ENCODE assay signal across 1 cellular context in the genomic region with DNA sequence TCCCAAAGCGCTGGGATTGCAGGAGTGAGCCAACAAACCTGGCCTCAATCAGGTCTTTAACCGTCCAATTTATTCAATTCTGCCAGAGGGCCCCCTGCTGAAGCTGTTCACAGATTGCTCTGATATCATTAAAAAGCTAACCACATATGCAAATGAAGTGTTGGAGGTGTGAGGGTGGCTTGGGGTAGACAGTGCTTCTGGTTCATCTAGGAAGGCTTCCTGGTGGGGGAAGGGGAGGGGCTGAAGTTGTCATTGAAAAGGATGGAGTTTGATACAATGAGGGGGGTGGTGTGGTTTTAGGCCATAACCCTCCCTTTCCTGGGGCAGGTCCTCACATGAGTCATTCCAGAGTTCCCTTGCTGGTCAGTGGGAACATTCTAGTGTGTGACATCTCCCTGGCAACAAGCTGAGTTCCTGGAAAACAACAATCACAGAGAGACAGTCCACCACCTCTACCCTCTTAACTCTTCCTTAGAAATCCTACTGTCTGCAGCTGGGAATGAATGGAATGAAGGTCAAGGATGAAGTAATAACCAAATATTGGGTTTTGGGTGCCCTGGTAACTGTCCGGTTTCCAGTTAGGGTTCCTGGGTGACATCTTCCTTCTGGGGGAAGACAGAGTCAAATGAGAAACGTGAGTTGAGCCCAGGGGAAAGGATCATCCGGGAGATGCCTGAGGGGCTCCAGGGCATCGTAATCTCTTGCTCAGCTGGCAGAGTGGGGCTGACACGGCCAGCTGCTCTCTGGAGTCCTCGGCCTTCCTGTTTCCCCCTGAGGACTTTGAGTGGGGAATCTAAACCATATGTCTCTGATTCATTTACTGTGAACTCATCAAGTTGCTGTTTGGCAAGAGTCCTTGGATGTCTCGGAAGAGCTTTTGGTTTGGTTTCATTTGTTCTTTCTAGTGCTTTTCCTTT.
A peak's percentile ranks its signal among the peaks of the same experiment; 100 is the strongest.
TF ChIP-seq lines count a peak whose summit lies in the region.

No MANE protein-coding gene starts in this region.

TF ChIP-seq in HEK293, 187 proteins besides CTCF, POLR2A, EP300 and RAD21 (continued from another document and continues in another):
- peak; percentile 25; the same call in 1 of the 2 replicates for TF ChIP-seq GLIS1 (tag by site-specific recombination; IDR thresholded peaks at IDR 0.05)
- TF ChIP-seq, protein P1, sequence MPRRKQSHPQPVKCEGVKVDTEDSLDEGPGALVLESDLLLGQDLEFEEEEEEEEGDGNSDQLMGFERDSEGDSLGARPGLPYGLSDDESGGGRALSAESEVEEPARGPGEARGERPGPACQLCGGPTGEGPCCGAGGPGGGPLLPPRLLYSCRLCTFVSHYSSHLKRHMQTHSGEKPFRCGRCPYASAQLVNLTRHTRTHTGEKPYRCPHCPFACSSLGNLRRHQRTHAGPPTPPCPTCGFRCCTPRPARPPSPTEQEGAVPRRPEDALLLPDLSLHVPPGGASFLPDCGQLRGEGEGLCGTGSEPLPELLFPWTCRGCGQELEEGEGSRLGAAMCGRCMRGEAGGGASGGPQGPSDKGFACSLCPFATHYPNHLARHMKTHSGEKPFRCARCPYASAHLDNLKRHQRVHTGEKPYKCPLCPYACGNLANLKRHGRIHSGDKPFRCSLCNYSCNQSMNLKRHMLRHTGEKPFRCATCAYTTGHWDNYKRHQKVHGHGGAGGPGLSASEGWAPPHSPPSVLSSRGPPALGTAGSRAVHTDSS (tag by site-specific recombination; IDR thresholded peaks at IDR 0.05), result no peak
- TF ChIP-seq, protein P2, sequence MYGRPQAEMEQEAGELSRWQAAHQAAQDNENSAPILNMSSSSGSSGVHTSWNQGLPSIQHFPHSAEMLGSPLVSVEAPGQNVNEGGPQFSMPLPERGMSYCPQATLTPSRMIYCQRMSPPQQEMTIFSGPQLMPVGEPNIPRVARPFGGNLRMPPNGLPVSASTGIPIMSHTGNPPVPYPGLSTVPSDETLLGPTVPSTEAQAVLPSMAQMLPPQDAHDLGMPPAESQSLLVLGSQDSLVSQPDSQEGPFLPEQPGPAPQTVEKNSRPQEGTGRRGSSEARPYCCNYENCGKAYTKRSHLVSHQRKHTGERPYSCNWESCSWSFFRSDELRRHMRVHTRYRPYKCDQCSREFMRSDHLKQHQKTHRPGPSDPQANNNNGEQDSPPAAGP (tag by site-specific recombination; IDR thresholded peaks at IDR 0.05), result peak; percentile 72; the same call in 1 of the 2 replicates
- no peak for TF ChIP-seq SCRT1 (tag by site-specific recombination; IDR thresholded peaks at IDR 0.05; ENCODE audit: borderline replicate concordance)
- TF ChIP-seq ZBTB1 (tag by site-specific recombination; IDR thresholded peaks at IDR 0.05), result no peak
- TF ChIP-seq, protein P3, sequence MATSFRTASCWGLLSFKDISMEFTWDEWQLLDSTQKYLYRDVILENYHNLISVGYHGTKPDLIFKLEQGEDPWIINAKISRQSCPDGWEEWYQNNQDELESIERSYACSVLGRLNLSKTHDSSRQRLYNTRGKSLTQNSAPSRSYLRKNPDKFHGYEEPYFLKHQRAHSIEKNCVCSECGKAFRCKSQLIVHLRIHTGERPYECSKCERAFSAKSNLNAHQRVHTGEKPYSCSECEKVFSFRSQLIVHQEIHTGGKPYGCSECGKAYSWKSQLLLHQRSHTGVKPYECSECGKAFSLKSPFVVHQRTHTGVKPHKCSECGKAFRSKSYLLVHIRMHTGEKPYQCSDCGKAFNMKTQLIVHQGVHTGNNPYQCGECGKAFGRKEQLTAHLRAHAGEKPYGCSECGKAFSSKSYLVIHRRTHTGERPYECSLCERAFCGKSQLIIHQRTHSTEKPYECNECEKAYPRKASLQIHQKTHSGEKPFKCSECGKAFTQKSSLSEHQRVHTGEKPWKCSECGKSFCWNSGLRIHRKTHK (tag by site-specific recombination; IDR thresholded peaks at IDR 0.05), result no peak
- TF ChIP-seq, protein P4, sequence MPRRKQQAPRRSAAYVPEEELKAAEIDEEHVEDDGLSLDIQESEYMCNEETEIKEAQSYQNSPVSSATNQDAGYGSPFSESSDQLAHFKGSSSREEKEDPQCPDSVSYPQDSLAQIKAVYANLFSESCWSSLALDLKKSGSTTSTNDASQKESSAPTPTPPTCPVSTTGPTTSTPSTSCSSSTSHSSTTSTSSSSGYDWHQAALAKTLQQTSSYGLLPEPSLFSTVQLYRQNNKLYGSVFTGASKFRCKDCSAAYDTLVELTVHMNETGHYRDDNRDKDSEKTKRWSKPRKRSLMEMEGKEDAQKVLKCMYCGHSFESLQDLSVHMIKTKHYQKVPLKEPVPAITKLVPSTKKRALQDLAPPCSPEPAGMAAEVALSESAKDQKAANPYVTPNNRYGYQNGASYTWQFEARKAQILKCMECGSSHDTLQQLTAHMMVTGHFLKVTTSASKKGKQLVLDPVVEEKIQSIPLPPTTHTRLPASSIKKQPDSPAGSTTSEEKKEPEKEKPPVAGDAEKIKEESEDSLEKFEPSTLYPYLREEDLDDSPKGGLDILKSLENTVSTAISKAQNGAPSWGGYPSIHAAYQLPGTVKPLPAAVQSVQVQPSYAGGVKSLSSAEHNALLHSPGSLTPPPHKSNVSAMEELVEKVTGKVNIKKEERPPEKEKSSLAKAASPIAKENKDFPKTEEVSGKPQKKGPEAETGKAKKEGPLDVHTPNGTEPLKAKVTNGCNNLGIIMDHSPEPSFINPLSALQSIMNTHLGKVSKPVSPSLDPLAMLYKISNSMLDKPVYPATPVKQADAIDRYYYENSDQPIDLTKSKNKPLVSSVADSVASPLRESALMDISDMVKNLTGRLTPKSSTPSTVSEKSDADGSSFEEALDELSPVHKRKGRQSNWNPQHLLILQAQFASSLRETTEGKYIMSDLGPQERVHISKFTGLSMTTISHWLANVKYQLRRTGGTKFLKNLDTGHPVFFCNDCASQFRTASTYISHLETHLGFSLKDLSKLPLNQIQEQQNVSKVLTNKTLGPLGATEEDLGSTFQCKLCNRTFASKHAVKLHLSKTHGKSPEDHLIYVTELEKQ (tag by site-specific recombination; IDR thresholded peaks at IDR 0.05; ENCODE audit: borderline replicate concordance), result no peak
- TF ChIP-seq, protein P5, sequence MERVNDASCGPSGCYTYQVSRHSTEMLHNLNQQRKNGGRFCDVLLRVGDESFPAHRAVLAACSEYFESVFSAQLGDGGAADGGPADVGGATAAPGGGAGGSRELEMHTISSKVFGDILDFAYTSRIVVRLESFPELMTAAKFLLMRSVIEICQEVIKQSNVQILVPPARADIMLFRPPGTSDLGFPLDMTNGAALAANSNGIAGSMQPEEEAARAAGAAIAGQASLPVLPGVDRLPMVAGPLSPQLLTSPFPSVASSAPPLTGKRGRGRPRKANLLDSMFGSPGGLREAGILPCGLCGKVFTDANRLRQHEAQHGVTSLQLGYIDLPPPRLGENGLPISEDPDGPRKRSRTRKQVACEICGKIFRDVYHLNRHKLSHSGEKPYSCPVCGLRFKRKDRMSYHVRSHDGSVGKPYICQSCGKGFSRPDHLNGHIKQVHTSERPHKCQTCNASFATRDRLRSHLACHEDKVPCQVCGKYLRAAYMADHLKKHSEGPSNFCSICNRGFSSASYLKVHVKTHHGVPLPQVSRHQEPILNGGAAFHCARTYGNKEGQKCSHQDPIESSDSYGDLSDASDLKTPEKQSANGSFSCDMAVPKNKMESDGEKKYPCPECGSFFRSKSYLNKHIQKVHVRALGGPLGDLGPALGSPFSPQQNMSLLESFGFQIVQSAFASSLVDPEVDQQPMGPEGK (tag by site-specific recombination; IDR thresholded peaks at IDR 0.05), result peak; percentile 44; the same call in 1 of the 2 replicates
- TF ChIP-seq ZNF174 (tag by site-specific recombination; IDR thresholded peaks at IDR 0.05), result no peak
- TF ChIP-seq, protein P6, sequence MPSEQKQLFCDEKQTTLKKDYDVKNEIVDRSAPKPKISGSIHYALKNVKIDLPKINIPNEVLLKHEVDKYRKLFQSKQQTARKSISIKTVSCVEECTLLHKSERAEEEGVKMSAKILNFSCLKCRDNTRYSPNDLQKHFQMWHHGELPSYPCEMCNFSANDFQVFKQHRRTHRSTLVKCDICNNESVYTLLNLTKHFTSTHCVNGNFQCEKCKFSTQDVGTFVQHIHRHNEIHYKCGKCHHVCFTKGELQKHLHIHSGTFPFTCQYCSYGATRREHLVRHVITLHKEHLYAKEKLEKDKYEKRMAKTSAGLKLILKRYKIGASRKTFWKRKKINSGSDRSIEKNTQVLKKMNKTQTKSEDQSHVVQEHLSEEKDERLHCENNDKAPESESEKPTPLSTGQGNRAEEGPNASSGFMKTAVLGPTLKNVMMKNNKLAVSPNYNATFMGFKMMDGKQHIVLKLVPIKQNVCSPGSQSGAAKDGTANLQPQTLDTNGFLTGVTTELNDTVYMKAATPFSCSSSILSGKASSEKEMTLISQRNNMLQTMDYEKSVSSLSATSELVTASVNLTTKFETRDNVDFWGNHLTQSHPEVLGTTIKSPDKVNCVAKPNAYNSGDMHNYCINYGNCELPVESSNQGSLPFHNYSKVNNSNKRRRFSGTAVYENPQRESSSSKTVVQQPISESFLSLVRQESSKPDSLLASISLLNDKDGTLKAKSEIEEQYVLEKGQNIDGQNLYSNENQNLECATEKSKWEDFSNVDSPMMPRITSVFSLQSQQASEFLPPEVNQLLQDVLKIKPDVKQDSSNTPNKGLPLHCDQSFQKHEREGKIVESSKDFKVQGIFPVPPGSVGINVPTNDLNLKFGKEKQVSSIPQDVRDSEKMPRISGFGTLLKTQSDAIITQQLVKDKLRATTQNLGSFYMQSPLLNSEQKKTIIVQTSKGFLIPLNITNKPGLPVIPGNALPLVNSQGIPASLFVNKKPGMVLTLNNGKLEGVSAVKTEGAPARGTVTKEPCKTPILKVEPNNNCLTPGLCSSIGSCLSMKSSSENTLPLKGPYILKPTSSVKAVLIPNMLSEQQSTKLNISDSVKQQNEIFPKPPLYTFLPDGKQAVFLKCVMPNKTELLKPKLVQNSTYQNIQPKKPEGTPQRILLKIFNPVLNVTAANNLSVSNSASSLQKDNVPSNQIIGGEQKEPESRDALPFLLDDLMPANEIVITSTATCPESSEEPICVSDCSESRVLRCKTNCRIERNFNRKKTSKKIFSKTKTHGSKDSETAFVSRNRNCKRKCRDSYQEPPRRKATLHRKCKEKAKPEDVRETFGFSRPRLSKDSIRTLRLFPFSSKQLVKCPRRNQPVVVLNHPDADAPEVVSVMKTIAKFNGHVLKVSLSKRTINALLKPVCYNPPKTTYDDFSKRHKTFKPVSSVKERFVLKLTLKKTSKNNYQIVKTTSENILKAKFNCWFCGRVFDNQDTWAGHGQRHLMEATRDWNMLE (tag by site-specific recombination; conservative IDR thresholded peaks at IDR 0.05; ENCODE audit: low read depth), result no peak
- no peak for TF ChIP-seq IKZF3 (tag by site-specific recombination; IDR thresholded peaks at IDR 0.05)
- TF ChIP-seq ZNF248 (tag by site-specific recombination; IDR thresholded peaks at IDR 0.05), result no peak
- TF ChIP-seq, protein P7, sequence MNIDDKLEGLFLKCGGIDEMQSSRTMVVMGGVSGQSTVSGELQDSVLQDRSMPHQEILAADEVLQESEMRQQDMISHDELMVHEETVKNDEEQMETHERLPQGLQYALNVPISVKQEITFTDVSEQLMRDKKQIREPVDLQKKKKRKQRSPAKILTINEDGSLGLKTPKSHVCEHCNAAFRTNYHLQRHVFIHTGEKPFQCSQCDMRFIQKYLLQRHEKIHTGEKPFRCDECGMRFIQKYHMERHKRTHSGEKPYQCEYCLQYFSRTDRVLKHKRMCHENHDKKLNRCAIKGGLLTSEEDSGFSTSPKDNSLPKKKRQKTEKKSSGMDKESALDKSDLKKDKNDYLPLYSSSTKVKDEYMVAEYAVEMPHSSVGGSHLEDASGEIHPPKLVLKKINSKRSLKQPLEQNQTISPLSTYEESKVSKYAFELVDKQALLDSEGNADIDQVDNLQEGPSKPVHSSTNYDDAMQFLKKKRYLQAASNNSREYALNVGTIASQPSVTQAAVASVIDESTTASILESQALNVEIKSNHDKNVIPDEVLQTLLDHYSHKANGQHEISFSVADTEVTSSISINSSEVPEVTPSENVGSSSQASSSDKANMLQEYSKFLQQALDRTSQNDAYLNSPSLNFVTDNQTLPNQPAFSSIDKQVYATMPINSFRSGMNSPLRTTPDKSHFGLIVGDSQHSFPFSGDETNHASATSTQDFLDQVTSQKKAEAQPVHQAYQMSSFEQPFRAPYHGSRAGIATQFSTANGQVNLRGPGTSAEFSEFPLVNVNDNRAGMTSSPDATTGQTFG (tag by site-specific recombination; IDR thresholded peaks at IDR 0.05; ENCODE audit: borderline replicate concordance), result no peak
- TF ChIP-seq, protein P8, sequence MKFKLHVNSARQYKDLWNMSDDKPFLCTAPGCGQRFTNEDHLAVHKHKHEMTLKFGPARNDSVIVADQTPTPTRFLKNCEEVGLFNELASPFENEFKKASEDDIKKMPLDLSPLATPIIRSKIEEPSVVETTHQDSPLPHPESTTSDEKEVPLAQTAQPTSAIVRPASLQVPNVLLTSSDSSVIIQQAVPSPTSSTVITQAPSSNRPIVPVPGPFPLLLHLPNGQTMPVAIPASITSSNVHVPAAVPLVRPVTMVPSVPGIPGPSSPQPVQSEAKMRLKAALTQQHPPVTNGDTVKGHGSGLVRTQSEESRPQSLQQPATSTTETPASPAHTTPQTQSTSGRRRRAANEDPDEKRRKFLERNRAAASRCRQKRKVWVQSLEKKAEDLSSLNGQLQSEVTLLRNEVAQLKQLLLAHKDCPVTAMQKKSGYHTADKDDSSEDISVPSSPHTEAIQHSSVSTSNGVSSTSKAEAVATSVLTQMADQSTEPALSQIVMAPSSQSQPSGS (tag by site-specific recombination; IDR thresholded peaks at IDR 0.05; ENCODE audit: low read depth), result no peak
- no peak for TF ChIP-seq ZNF24 (tag by site-specific recombination; IDR thresholded peaks at IDR 0.05)
- no peak for TF ChIP-seq ZNF768 (tag by site-specific recombination; IDR thresholded peaks at IDR 0.05)
- TF ChIP-seq YY1 (tag by site-specific recombination; IDR thresholded peaks at IDR 0.05), result no peak
- no peak for TF ChIP-seq ZBTB7A (tag by site-specific recombination; IDR thresholded peaks at IDR 0.05; ENCODE audit: low read depth)
- TF ChIP-seq SP2 (tag by site-specific recombination; IDR thresholded peaks at IDR 0.05), result peak; percentile 42
- TF ChIP-seq ZSCAN16 (tag by site-specific recombination; IDR thresholded peaks at IDR 0.05), result no peak
- TF ChIP-seq ZIC2 (tag by site-specific recombination; IDR thresholded peaks at IDR 0.05), result no peak
- TF ChIP-seq, protein P9, sequence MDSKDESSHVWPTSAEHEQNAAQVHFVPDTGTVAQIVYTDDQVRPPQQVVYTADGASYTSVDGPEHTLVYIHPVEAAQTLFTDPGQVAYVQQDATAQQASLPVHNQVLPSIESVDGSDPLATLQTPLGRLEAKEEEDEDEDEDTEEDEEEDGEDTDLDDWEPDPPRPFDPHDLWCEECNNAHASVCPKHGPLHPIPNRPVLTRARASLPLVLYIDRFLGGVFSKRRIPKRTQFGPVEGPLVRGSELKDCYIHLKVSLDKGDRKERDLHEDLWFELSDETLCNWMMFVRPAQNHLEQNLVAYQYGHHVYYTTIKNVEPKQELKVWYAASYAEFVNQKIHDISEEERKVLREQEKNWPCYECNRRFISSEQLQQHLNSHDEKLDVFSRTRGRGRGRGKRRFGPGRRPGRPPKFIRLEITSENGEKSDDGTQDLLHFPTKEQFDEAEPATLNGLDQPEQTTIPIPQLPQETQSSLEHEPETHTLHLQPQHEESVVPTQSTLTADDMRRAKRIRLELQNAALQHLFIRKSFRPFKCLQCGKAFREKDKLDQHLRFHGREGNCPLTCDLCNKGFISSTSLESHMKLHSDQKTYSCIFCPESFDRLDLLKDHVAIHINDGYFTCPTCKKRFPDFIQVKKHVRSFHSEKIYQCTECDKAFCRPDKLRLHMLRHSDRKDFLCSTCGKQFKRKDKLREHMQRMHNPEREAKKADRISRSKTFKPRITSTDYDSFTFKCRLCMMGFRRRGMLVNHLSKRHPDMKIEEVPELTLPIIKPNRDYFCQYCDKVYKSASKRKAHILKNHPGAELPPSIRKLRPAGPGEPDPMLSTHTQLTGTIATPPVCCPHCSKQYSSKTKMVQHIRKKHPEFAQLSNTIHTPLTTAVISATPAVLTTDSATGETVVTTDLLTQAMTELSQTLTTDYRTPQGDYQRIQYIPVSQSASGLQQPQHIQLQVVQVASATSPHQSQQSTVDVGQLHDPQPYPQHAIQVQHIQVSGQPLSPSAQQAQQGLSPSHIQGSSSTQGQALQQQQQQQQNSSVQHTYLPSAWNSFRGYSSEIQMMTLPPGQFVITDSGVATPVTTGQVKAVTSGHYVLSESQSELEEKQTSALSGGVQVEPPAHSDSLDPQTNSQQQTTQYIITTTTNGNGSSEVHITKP (tag by site-specific recombination; IDR thresholded peaks at IDR 0.05), result peak; percentile 57
- TF ChIP-seq ZNF184 (tag by site-specific recombination; IDR thresholded peaks at IDR 0.05), result peak; percentile 78; the same call in 1 of the 2 replicates
- TF ChIP-seq ZNF837 (tag by site-specific recombination; IDR thresholded peaks at IDR 0.05), result no peak
